Comparison of ENCODE assay signal across 8 cellular contexts in the genomic region with DNA sequence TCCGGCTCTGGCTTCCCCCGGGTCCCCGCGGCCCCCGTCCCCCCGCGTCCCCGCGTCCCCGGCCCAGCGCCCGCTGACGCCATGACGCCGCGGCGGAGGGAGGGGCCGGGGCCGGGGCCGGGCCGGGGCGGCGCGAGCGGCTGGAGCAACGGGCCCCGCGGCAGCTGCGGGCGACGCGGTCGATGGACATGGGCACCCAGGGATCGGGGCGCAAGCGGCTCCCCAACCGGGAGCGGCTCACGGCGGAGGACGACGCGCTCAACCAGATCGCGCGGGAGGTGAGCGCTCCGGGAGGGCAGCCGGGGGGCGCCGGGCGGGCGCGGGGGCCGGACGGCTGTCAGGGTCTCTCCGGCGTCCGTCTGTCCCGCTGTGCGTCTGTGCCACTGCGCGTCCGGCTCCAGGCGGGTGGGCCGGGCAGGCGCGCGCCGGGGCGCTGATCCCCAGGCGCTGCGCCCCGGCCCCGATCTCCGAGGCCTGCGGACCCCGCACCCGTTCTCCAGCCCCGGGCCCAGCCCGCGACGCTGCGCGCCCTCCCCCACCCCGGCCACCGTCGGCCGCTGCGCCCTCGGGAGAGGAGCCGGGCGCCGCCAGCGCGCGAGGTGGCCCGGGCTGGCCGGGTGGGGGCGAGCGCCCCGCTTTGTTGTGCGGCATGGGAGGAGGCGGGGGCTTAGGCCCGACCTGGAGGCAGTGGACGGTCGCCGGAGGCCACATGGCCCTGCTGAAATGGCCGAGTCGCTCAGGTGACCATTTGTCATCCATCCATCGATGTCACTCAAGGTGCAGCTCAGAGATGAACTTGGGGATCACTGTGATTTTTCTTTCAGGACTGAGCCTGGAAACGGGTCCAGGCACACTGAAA. TPM values are rescaled to one million over a fixed set of nuclear protein-coding genes. Genes with fewer than 3 reads are reported as not detected.
DNase-seq lines count a peak whose midpoint lies in the region; ATAC-seq and TF ChIP-seq lines count a peak whose summit lies in the region.

A gene with protein sequence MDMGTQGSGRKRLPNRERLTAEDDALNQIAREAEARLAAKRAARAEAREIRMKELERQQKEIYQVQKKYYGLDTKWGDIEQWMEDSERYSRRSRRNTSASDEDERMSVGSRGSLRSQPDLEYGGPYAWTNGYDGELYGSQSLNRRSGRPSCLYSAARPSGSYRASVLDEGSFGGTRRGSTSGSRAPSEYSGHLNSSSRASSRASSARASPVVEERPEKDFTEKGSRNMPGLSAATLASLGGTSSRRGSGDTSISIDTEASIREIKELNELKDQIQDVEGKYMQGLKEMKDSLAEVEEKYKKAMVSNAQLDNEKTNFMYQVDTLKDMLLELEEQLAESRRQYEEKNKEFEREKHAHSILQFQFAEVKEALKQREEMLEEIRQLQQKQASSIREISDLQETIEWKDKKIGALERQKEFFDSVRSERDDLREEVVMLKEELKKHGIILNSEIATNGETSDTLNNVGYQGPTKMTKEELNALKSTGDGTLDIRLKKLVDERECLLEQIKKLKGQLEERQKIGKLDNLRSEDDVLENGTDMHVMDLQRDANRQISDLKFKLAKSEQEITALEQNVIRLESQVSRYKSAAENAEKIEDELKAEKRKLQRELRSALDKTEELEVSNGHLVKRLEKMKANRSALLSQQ (plus strand): TSS at position 125 of the 859 bp plus-strand sequence. CDS start 58 bp downstream, at position 183.

- peak within 1 kb of the TSS; percentile 92 for H3K4me2 ChIP-seq in skeletal muscle satellite cell (ENCODE audit: low read length)

- ATAC-seq in GM19023 (IDR thresholded peaks at IDR 0.05; ENCODE audit: unreplicated experiment) = no peak
- no peak for ATAC-seq in HG02970 (IDR thresholded peaks at IDR 0.05; ENCODE audit: low FRiP score, unreplicated experiment)

- H3K36me3 Mint-ChIP-seq in Calu3 (ENCODE audit: insufficient read depth, unreplicated experiment) (no peaks in the 10 kb centered on the region), immature natural killer cell (peaks cover 0 to 5% (median 0%) of the 10 kb centered on the region in 3 donors)

- H3K4me3 Mint-ChIP-seq in Calu3 (ENCODE audit: low read depth, unreplicated experiment) (peak within 1 kb of the TSS; percentile 40), immature natural killer cell (peak within 1 kb of the TSS; percentile 80 to 86 (median 82))

- H3K27me3 ChIP-seq in skeletal muscle satellite cell (ENCODE audit: control insufficient read depth, insufficient read depth, low read length) = no peaks in the 10 kb centered on the region

- in situ Hi-C loops in T47D (cut with HindIII; ENCODE audit: low pct_unique_long_range_greater_than_20kb, low sequenced_read_pairs) = no loop called here

- H3K4me1 ChIP-seq in skeletal muscle satellite cell (ENCODE audit: control insufficient read depth, insufficient read depth, low read length) = peaks cover 50% of the 10 kb centered on the region

- no TSS peak for BruUV-seq in Calu3 (replicated peaks; lab: Mats Ljungman, UMichigan)

- peaks cover 95% of the 10 kb centered on the region for H3K27me3 Mint-ChIP-seq in Calu3 (ENCODE audit: unreplicated experiment)
- H3K27me3 Mint-ChIP-seq in immature natural killer cell (ENCODE audit: low read depth in 3 of 3) = peaks cover 11 to 20% (median 15%) of the 10 kb centered on the region in 3 donors

- peak within 1 kb of the TSS; percentile 88 for H3K9ac ChIP-seq in skeletal muscle satellite cell (ENCODE audit: low read depth, low read length)

- no peaks in the 10 kb centered on the region for H3K4me1 Mint-ChIP-seq in Calu3 (ENCODE audit: low read depth, unreplicated experiment)
- H3K4me1 Mint-ChIP-seq in immature natural killer cell = peaks cover 18 to 24% of the 10 kb centered on the region in 2 donors

- intact Hi-C loops in Calu3 (cut with micrococcal nuclease; ENCODE audit: unreplicated experiment) = no loop called here

- no peak within 1 kb of the TSS for H3K27ac Mint-ChIP-seq in Calu3 (ENCODE audit: unreplicated experiment)
- H3K27ac Mint-ChIP-seq in immature natural killer cell = peak within 1 kb of the TSS in 4 of 6 donors; percentile 20 to 80 (median 64)

- H3K9me3 ChIP-seq in skeletal muscle satellite cell (replicated peaks; ENCODE audit: low read length) = no peaks in the 10 kb centered on the region

- peaks cover 14% of the 10 kb centered on the region for H3K36me3 ChIP-seq in skeletal muscle satellite cell (ENCODE audit: insufficient read depth, low read length)

- peak within 1 kb of the TSS; percentile 84 for H3K4me3 ChIP-seq in skeletal muscle satellite cell (ENCODE audit: low read length)

- H3K9me3 Mint-ChIP-seq in Calu3 (ENCODE audit: low read depth, unreplicated experiment) (no peaks in the 10 kb centered on the region), immature natural killer cell (peaks cover 0 to 1% (median 0%) of the 10 kb centered on the region in 6 donors)

- no peak for TF ChIP-seq CTCF in Calu3 (IDR thresholded peaks at IDR 0.05; ENCODE audit: unreplicated experiment)

- peak; percentile 28 for DNase-seq in Calu3
- DNase-seq in NCI-H146 treated with DMSO at 0.1 percent for 48 hours (lab: John Stamatoyannopoulos, UW; ENCODE audit: unreplicated experiment) = peak; percentile 34
- DNase-seq in T47D (ENCODE audit: low read depth in 1 of 2, low spot score in 1 of 2) = peak; percentile 38 to 72
- DNase-seq in immature natural killer cell = peak in 1 of 3 donors; percentile 27
- DNase-seq in NCI-H128 (lab: John Stamatoyannopoulos, UW; ENCODE audit: unreplicated experiment) = no peak

- CTCF ChIA-PET in Calu3 (lab: Charles Lee) = interaction anchor here (0.7 kb wide), 1 partner anchor 291 kb away, joined by 5 read pairs; no protein-coding TSS in a partner anchor

RNA-seq across cellular contexts. Expression of the gene that starts here (rescaled TPM):
- total RNA-seq in Calu3 (2022) = 152 and 161 TPM in 2 replicates
- 100 to 1,000 TPM in 1 of 3 donors, 10 to 100 TPM in 2; 62.5 to 137 (median 80.0) TPM for polyA plus RNA-seq in immature natural killer cell
- total RNA-seq in skeletal muscle satellite cell (2012; rRNA removed) = 41.6 and 46.3 TPM in 2 replicates
